In the genomic region with DNA sequence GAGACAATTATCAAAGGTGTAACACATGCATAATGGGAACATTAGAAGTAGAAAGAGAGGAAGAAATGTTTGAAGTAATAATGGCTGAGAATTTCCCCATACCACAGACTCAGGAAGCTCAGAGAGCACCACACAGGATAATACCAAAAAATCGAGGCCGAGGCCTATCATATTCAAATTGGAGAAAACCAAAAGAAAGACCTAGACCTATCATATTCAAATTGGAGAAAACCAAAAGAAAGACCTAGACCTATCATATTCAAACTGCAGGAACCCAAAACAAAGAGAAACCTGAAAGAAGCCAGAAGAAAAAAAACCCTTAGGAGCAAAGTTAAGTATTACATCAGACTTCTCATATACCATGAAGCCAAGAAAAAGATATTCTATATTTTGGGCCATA, we compare ENCODE assay signal across 22 cellular contexts. TPM values are rescaled to one million over a fixed set of nuclear protein-coding genes. Genes with fewer than 3 reads are reported as not detected.
DNase-seq lines count a peak whose midpoint lies in the region; ATAC-seq, FAIRE-seq and TF ChIP-seq lines count a peak whose summit lies in the region.
"Had no signal": no experiment of that assay in that cellular context is flagged by ENCODE, and none has a peak within 500 bp of the region (broad histone marks: within the 10 kb centered on the region; RNA-seq: fewer than 3 reads in every experiment).

No MANE protein-coding gene starts in this region.

- no peak for ATAC-seq in activated CD8-positive, alpha-beta T cell treated with anti-CD3 and anti-CD28 coated beads for 36 hours
- no peak for ATAC-seq in activated CD8-positive, alpha-beta T cell treated with anti-CD3 and anti-CD28 coated beads, Interleukin-2, amount 10 ng/mL, durations not matched to agents 7 days and 5 days
- ATAC-seq in A549 (no peak), Panc1 (no peak), HG02840 (IDR thresholded peaks at IDR 0.05; ENCODE audit: low FRiP score, unreplicated experiment) (no peak)
- ATAC-seq: CD8-positive, alpha-beta T cell; GM12878; HCT116 had no signal

- in situ Hi-C loops in Panc1 (cut with HindIII; ENCODE audit: low pct_unique_long_range_greater_than_20kb, low sequenced_read_pairs), result no loop called here

- H3K4me2 ChIP-seq in A549, result no peak overlapping the region
- H3K4me2 ChIP-seq: BLaER1 treated with 17β-estradiol and CSF1 and Interleukin-3, amounts not matched to agents 10 nM and 100 nM had no signal

- POLR2A ChIA-PET in activated CD8-positive, alpha-beta T cell treated with anti-CD3 and anti-CD28 coated beads for 36 hours (lab: Charles Lee), result no interaction called here
- POLR2A ChIA-PET in activated CD8-positive, alpha-beta T cell treated with anti-CD3 and anti-CD28 coated beads, Interleukin-2, amount 10 ng/mL, durations not matched to agents 7 days and 5 days (lab: Charles Lee), result no interaction called here
- POLR2A ChIA-PET in A549 (lab: Yijun Ruan, JAX) (no interaction called here), Panc1 (lab: Charles Lee) (no interaction called here)

- H3K4me1 Mint-ChIP-seq in activated CD8-positive, alpha-beta T cell treated with anti-CD3 and anti-CD28 coated beads for 36 hours (ENCODE audit: low read depth), result peaks cover 11% of the 10 kb centered on the region
- H3K4me1 Mint-ChIP-seq in activated CD8-positive, alpha-beta T cell treated with anti-CD3 and anti-CD28 coated beads, Interleukin-2, amount 10 ng/mL, durations not matched to agents 7 days and 5 days (ENCODE audit: low read depth), result peaks cover 5% of the 10 kb centered on the region
- peaks cover 23% of the 10 kb centered on the region for H3K4me1 Mint-ChIP-seq in mesothelial cell of epicardium
- H3K4me1 Mint-ChIP-seq: B cell had no signal

- TF ChIP-seq POLR2A in A549 (IDR thresholded peaks at IDR 0.05; ENCODE audit: low read length) (no peak), spleen (IDR thresholded peaks at IDR 0.05) (no peak)

- intact Hi-C loops in activated CD8-positive, alpha-beta T cell treated with anti-CD3 and anti-CD28 coated beads for 36 hours (cut with micrococcal nuclease), result no loop called here
- intact Hi-C loops in Panc1 (cut with micrococcal nuclease; ENCODE audit: unreplicated experiment), result no loop called here
- intact Hi-C loops in spleen (cut with DNase I; ENCODE audit: low total_unique reads), result no loop called here

- no peaks in the 10 kb centered on the region for H3K9me3 Mint-ChIP-seq in activated CD8-positive, alpha-beta T cell treated with anti-CD3 and anti-CD28 coated beads for 36 hours
- peaks cover 6% of the 10 kb centered on the region for H3K9me3 Mint-ChIP-seq in activated CD8-positive, alpha-beta T cell treated with anti-CD3 and anti-CD28 coated beads, Interleukin-2, amount 10 ng/mL, durations not matched to agents 7 days and 5 days (ENCODE audit: insufficient read depth)
- peaks cover 13% of the 10 kb centered on the region for H3K9me3 Mint-ChIP-seq in mesothelial cell of epicardium
- H3K9me3 Mint-ChIP-seq: HFFc6 had no signal

- CTCF ChIA-PET in activated CD8-positive, alpha-beta T cell treated with anti-CD3 and anti-CD28 coated beads for 36 hours (lab: Charles Lee), result no interaction called here
- CTCF ChIA-PET in activated CD8-positive, alpha-beta T cell treated with anti-CD3 and anti-CD28 coated beads, Interleukin-2, amount 10 ng/mL, durations not matched to agents 7 days and 5 days (lab: Charles Lee), result no interaction called here
- CTCF ChIA-PET in A549 (lab: Yijun Ruan, JAX) (interaction anchor here (1.2 kb wide), 1 partner anchor 59 kb away, joined by 4 read pairs; no protein-coding TSS in a partner anchor), Panc1 (lab: Charles Lee) (no interaction called here)

- H3K27me3 Mint-ChIP-seq in activated CD8-positive, alpha-beta T cell treated with anti-CD3 and anti-CD28 coated beads for 36 hours, result no peaks in the 10 kb centered on the region
- H3K27me3 Mint-ChIP-seq in activated CD8-positive, alpha-beta T cell treated with anti-CD3 and anti-CD28 coated beads, Interleukin-2, amount 10 ng/mL, durations not matched to agents 7 days and 5 days (ENCODE audit: low read depth), result no peaks in the 10 kb centered on the region
- no peaks in the 10 kb centered on the region for H3K27me3 Mint-ChIP-seq in mesothelial cell of epicardium (ENCODE audit: low read depth)
- H3K27me3 Mint-ChIP-seq: B cell had no signal

- peak; percentile 91 for FAIRE-seq in A549 (lab: Jason Lieb, UNC)
- FAIRE-seq: GM12878, H54, HTR-8/SVneo had no signal

- 88% methylated on average over 2 of the region's 2 CpGs for WGBS in A549 (ENCODE audit: missing lambda C conversion rate)
- 47 to 81% (median 73%) methylated on average over 2 of the region's 2 CpGs for WGBS in spleen, 5 donors

- H3K4me3 Mint-ChIP-seq in activated CD8-positive, alpha-beta T cell treated with anti-CD3 and anti-CD28 coated beads for 36 hours, result no peak overlapping the region
- H3K4me3 Mint-ChIP-seq in activated CD8-positive, alpha-beta T cell treated with anti-CD3 and anti-CD28 coated beads, Interleukin-2, amount 10 ng/mL, durations not matched to agents 7 days and 5 days, result no peak overlapping the region
- no peak overlapping the region for H3K4me3 Mint-ChIP-seq in mesothelial cell of epicardium
- H3K4me3 Mint-ChIP-seq: B cell; CD8-positive, alpha-beta T cell; HFFc6 had no signal

- H3K4me3 ChIP-seq in A549, result no peak overlapping the region
- no peak overlapping the region for H3K4me3 ChIP-seq in Panc1 (ENCODE audit: low read depth in 2 of 2, low read length in 2 of 2)
- no peak overlapping the region for H3K4me3 ChIP-seq in spleen
- H3K4me3 ChIP-seq: BLaER1 treated with 17β-estradiol and CSF1 and Interleukin-3, amounts not matched to agents 10 nM and 100 nM; GM12878 had no signal

- H3K36me3 ChIP-seq in Panc1 (ENCODE audit: control insufficient read depth, insufficient read depth, low read length) (no peaks in the 10 kb centered on the region), spleen (no peaks in the 10 kb centered on the region)

- H3K27me3 ChIP-seq in Panc1 (ENCODE audit: control insufficient read depth, insufficient read depth, low read length) (no peaks in the 10 kb centered on the region), spleen (replicated peaks in 1 of 7) (no peaks in the 10 kb centered on the region)
- H3K27me3 ChIP-seq: BLaER1 treated with 17β-estradiol and CSF1 and Interleukin-3, amounts not matched to agents 10 nM and 100 nM had no signal

- peaks cover 3% of the 10 kb centered on the region for H3K36me3 Mint-ChIP-seq in activated CD8-positive, alpha-beta T cell treated with anti-CD3 and anti-CD28 coated beads for 36 hours (ENCODE audit: low read depth)
- no peaks in the 10 kb centered on the region for H3K36me3 Mint-ChIP-seq in activated CD8-positive, alpha-beta T cell treated with anti-CD3 and anti-CD28 coated beads, Interleukin-2, amount 10 ng/mL, durations not matched to agents 7 days and 5 days (ENCODE audit: low read depth)
- peaks cover 37% of the 10 kb centered on the region for H3K36me3 Mint-ChIP-seq in mesothelial cell of epicardium
- H3K36me3 Mint-ChIP-seq: CD8-positive, alpha-beta T cell had no signal

- H3K27ac ChIP-seq in A549, result no peak overlapping the region
- H3K27ac ChIP-seq in Panc1 (ENCODE audit: low read length), result no peak overlapping the region
- H3K27ac ChIP-seq in spleen, result no peak overlapping the region
- H3K27ac ChIP-seq: BLaER1 treated with 17β-estradiol and CSF1 and Interleukin-3, amounts not matched to agents 10 nM and 100 nM had no signal

- H3K9me3 ChIP-seq in A549 (no peaks in the 10 kb centered on the region), Panc1 (ENCODE audit: control insufficient read depth, insufficient read depth, low read depth, low read length) (peaks cover 7% of the 10 kb centered on the region; the same call in 1 of the 2 replicates), spleen (no peaks in the 10 kb centered on the region)

- TF ChIP-seq EP300 in A549 (IDR thresholded peaks at IDR 0.05), result no peak

- peak overlapping the region; percentile 11 for H3K27ac Mint-ChIP-seq in activated CD8-positive, alpha-beta T cell treated with anti-CD3 and anti-CD28 coated beads for 36 hours
- H3K27ac Mint-ChIP-seq in activated CD8-positive, alpha-beta T cell treated with anti-CD3 and anti-CD28 coated beads, Interleukin-2, amount 10 ng/mL, durations not matched to agents 7 days and 5 days, result no peak overlapping the region
- peak overlapping the region; percentile 17 for H3K27ac Mint-ChIP-seq in mesothelial cell of epicardium
- H3K27ac Mint-ChIP-seq: B cell; CD8-positive, alpha-beta T cell; HFFc6 had no signal

- peaks cover 11% of the 10 kb centered on the region; the same call in 2 of the 3 replicates for H3K4me1 ChIP-seq in A549
- H3K4me1 ChIP-seq in Panc1 (ENCODE audit: control insufficient read depth, insufficient read depth, low read length), result no peaks in the 10 kb centered on the region
- no peaks in the 10 kb centered on the region for H3K4me1 ChIP-seq in spleen

- TSS peak; percentile 31 for BruUV-seq in Panc1 (replicated peaks; lab: Mats Ljungman, UMichigan)

- no peak for TF ChIP-seq RAD21 in A549 (conservative IDR thresholded peaks at IDR 0.05 in 1 of 2, IDR thresholded peaks at IDR 0.05 in 1 of 2)

- no peak for DNase-seq in activated CD8-positive, alpha-beta T cell treated with anti-CD3 and anti-CD28 coated beads for 36 hours
- no peak for DNase-seq in activated CD8-positive, alpha-beta T cell treated with anti-CD3 and anti-CD28 coated beads, Interleukin-2, amount 10 ng/mL, durations not matched to agents 7 days and 5 days
- no peak for DNase-seq in A549 (ENCODE audit: low read depth in 1 of 2, low spot score in 1 of 2)
- DNase-seq in Panc1 (ENCODE audit: low read depth, low spot score), result no peak
- no peak for DNase-seq in mesothelial cell of epicardium (ENCODE audit: low spot score in 2 of 2, unreplicated experiment in 2 of 2)
- DNase-seq in spleen, result no peak
- DNase-seq: 8988T; Calu3; CD8-positive, alpha-beta T cell; DMS 273 treated with DMSO at 0.1 percent for 48 hours; DMS53; DND-41; EL; HFFc6; IMR-90 had no signal

- TF ChIP-seq CTCF in activated CD8-positive, alpha-beta T cell treated with anti-CD3 and anti-CD28 coated beads for 36 hours (IDR thresholded peaks at IDR 0.05), result no peak
- TF ChIP-seq CTCF in A549 (IDR thresholded peaks at IDR 0.05), result no peak
- TF ChIP-seq CTCF in Panc1 (IDR thresholded peaks at IDR 0.05), result no peak
- no peak for TF ChIP-seq CTCF in mesothelial cell of epicardium (IDR thresholded peaks at IDR 0.05; ENCODE audit: unreplicated experiment)
- TF ChIP-seq CTCF in spleen (IDR thresholded peaks at IDR 0.05 in 8 of 11, conservative IDR thresholded peaks at IDR 0.05 in 3 of 11), result no peak

RNA-seq across cellular contexts. Expression of a gene that starts 18.0 kb away (rescaled TPM):
- total RNA-seq in activated CD8-positive, alpha-beta T cell treated with anti-CD3 and anti-CD28 coated beads for 36 hours, result 1 to 10 TPM; 2.3 to 4.1 TPM
- 1 to 10 TPM; 2.1 to 2.2 TPM for total RNA-seq in activated CD8-positive, alpha-beta T cell treated with anti-CD3 and anti-CD28 coated beads, Interleukin-2, amount 10 ng/mL, durations not matched to agents 7 days and 5 days
- 15.3 and 22.4 TPM in 2 replicates for polyA plus RNA-seq in A549 (2011; rRNA removed)
- polyA plus RNA-seq in A549 (2012; cell fraction: cytosol; rRNA removed), result 20.0 and 20.8 TPM in 2 replicates
- 45.7 and 48.9 TPM in 2 replicates for polyA plus RNA-seq in A549 (2012; cell fraction: nucleus; rRNA removed)
- polyA plus RNA-seq in A549 (2017; fragmentation: RNase III; extraction: RNeasy Plus Mini Kit Qiagen cat#74134 plus additional on column Dnase treatment), result 13.2 to 23.4 TPM (median 20.2 TPM) in 3 replicates
- 13.1 and 20.6 TPM in 2 replicates for polyA minus RNA-seq in A549 (2011; rRNA and poly(A)+ RNA removed)
- 25.0 TPM for total RNA-seq in Panc1 (2021; ENCODE audit: unreplicated experiment)
- polyA plus RNA-seq in Panc1 (2012; ENCODE audit: insufficient read length), result 23.5 TPM
- total RNA-seq in mesothelial cell of epicardium, result 79.4 to 85.9 TPM (median 83.5 TPM) in 3 replicates
- 10 to 100 TPM in 3 of 7 donors, 1 to 10 TPM in 4; 6.7 to 16.1 (median 9.4) TPM for total RNA-seq in spleen
- 1 to 10 TPM; 3.1 to 7.1 (median 3.2) TPM for polyA plus RNA-seq in spleen

RNA-seq across cellular contexts. Expression of a gene that starts 56.5 kb away (rescaled TPM):
- total RNA-seq in activated CD8-positive, alpha-beta T cell treated with anti-CD3 and anti-CD28 coated beads for 36 hours, result 1 to 10 TPM; 7.6 to 8.0 TPM
- 1 to 10 TPM; 4.9 to 5.0 TPM for total RNA-seq in activated CD8-positive, alpha-beta T cell treated with anti-CD3 and anti-CD28 coated beads, Interleukin-2, amount 10 ng/mL, durations not matched to agents 7 days and 5 days
- polyA plus RNA-seq in A549 (2011; rRNA removed) (11.4 and 12.2 TPM in 2 replicates), A549 (2017; fragmentation: RNase III; extraction: RNeasy Plus Mini Kit Qiagen cat#74134 plus additional on column Dnase treatment) (10.2 to 11.2 TPM (median 11.2 TPM) in 3 replicates), spleen (1 to 10 TPM; 1.2 to 2.1 (median 1.6) TPM)
- polyA plus RNA-seq in A549 (2012; cell fraction: cytosol; rRNA removed), result 3.6 and 4.4 TPM in 2 replicates
- polyA plus RNA-seq in A549 (2012; cell fraction: nucleus; rRNA removed), result 1.0 and 1.8 TPM in 2 replicates
- 4.8 and 5.7 TPM in 2 replicates for polyA minus RNA-seq in A549 (2011; rRNA and poly(A)+ RNA removed)
- total RNA-seq in Panc1 (2021; ENCODE audit: unreplicated experiment) (7.3 TPM), mesothelial cell of epicardium (6.3 to 6.7 TPM (median 6.5 TPM) in 3 replicates), spleen (1 to 10 TPM; 2.9 to 6.1 (median 3.4) TPM)
- polyA plus RNA-seq in Panc1 (2012; ENCODE audit: insufficient read length), result 2.1 TPM
